Comparison of ENCODE assay signal across 9 cellular contexts in genomic region chr18:48929212-48929612, GRCh38. TPM values are rescaled to one million over a fixed set of nuclear protein-coding genes. Genes with fewer than 3 reads are reported as not detected.
A peak's percentile ranks its signal among the peaks of the same experiment; 100 is the strongest.
DNase-seq lines count a peak whose midpoint lies in the region; ATAC-seq and TF ChIP-seq lines count a peak whose summit lies in the region.
"Had no signal": no experiment of that assay in that cellular context is flagged by ENCODE, and none has a peak within 500 bp of the region (broad histone marks: within the 10 kb centered on the region; RNA-seq: fewer than 3 reads in every experiment).

No MANE protein-coding gene starts in this region.

- no peak for TF ChIP-seq CTCF in right lobe of liver (IDR thresholded peaks at IDR 0.05)
- TF ChIP-seq CTCF in tibial nerve (IDR thresholded peaks at IDR 0.05): no peak

- TF ChIP-seq EP300 in tibial nerve (IDR thresholded peaks at IDR 0.05): no peak

- peak in 1 of 2 donors; percentile 10 for ATAC-seq in activated T-cell treated with anti-CD3 and anti-CD28 coated beads, Interleukin-2, amount 50 U/mL, for 72 hours (replicated peaks in 1 of 2)
- no peak for ATAC-seq in activated naive CD8-positive, alpha-beta T cell treated with anti-CD3 and anti-CD28 coated beads, Interleukin-2, amount 10 ng/mL, durations not matched to agents 7 days and 5 days (ENCODE audit: low read depth)
- ATAC-seq in right lobe of liver (no peak), GM19351 (IDR thresholded peaks at IDR 0.05; ENCODE audit: unreplicated experiment) (no peak)

- intact Hi-C loops in right lobe of liver (cut with DNase I): no loop called here

- whole genome bisulfite sequencing in right lobe of liver (ENCODE audit: insufficient coverage, low coverage, low lambda C conversion rate, missing lambda C conversion rate): 0% methylated on average over 1 of the region's 2 CpGs
- WGBS in tibial nerve, 2 donors: 9 to 10% methylated on average over 2 of the region's 2 CpGs

- H3K36me3 Mint-ChIP-seq in activated T-cell treated with anti-CD3 and anti-CD28 coated beads, Interleukin-2, amount 50 U/mL, for 72 hours (ENCODE audit: insufficient read depth in 2 of 2): peaks cover 0 to 2% of the 10 kb centered on the region in 2 donors
- peaks cover 26% of the 10 kb centered on the region for H3K36me3 Mint-ChIP-seq in activated naive CD8-positive, alpha-beta T cell treated with anti-CD3 and anti-CD28 coated beads, Interleukin-2, amount 10 ng/mL, durations not matched to agents 7 days and 5 days

- no peaks in the 10 kb centered on the region for H3K9me3 Mint-ChIP-seq in activated T-cell treated with anti-CD3 and anti-CD28 coated beads, Interleukin-2, amount 50 U/mL, for 72 hours
- H3K9me3 Mint-ChIP-seq in activated naive CD8-positive, alpha-beta T cell treated with anti-CD3 and anti-CD28 coated beads, Interleukin-2, amount 10 ng/mL, durations not matched to agents 7 days and 5 days: no peaks in the 10 kb centered on the region

- peak overlapping the region; percentile 24 to 80 (median 57) for H3K27ac ChIP-seq in right lobe of liver
- H3K27ac ChIP-seq in tibial nerve: peak overlapping the region; percentile 19 to 87 (median 75)

- no peak for DNase-seq in activated T-cell treated with anti-CD3 and anti-CD28 coated beads, Interleukin-2, amount 50 U/mL, for 72 hours
- no peak for DNase-seq in activated T-cell treated with anti-CD3 and anti-CD28 coated beads, Interleukin-2, amount 50 U/mL, for 1 hour
- no peak for DNase-seq in activated naive CD8-positive, alpha-beta T cell treated with anti-CD3 and anti-CD28 coated beads, Interleukin-2, amount 10 ng/mL, durations not matched to agents 7 days and 5 days
- DNase-seq in right lobe of liver: no peak
- no peak for DNase-seq in tibial nerve (ENCODE audit: low spot score in 2 of 2)
- DNase-seq in stimulated activated CD4-positive, alpha-beta T cell treated with anti-CD3 and anti-CD28 coated beads, Interleukin-4, amount 100 ng/mL, for 1 hour: no peak
- no peak for DNase-seq in mesenteric fat pad (ENCODE audit: low spot score)
- DNase-seq: AML-193 had no signal

- H3K27ac Mint-ChIP-seq in activated T-cell treated with anti-CD3 and anti-CD28 coated beads, Interleukin-2, amount 50 U/mL, for 72 hours: peak overlapping the region; percentile 82
- peak overlapping the region; percentile 72 for H3K27ac Mint-ChIP-seq in activated naive CD8-positive, alpha-beta T cell treated with anti-CD3 and anti-CD28 coated beads, Interleukin-2, amount 10 ng/mL, durations not matched to agents 7 days and 5 days

- peak overlapping the region; percentile 83 to 94 for H3K4me3 Mint-ChIP-seq in activated T-cell treated with anti-CD3 and anti-CD28 coated beads, Interleukin-2, amount 50 U/mL, for 72 hours
- peak overlapping the region; percentile 77 for H3K4me3 Mint-ChIP-seq in activated naive CD8-positive, alpha-beta T cell treated with anti-CD3 and anti-CD28 coated beads, Interleukin-2, amount 10 ng/mL, durations not matched to agents 7 days and 5 days

- no peaks in the 10 kb centered on the region for H3K36me3 ChIP-seq in right lobe of liver
- H3K36me3 ChIP-seq in tibial nerve: no peaks in the 10 kb centered on the region

- H3K27me3 ChIP-seq in right lobe of liver (no peaks in the 10 kb centered on the region), tibial nerve (no peaks in the 10 kb centered on the region)

- peaks cover 97% of the 10 kb centered on the region for H3K4me1 Mint-ChIP-seq in activated T-cell treated with anti-CD3 and anti-CD28 coated beads, Interleukin-2, amount 50 U/mL, for 72 hours (ENCODE audit: low read depth)
- H3K4me1 Mint-ChIP-seq in activated naive CD8-positive, alpha-beta T cell treated with anti-CD3 and anti-CD28 coated beads, Interleukin-2, amount 10 ng/mL, durations not matched to agents 7 days and 5 days: peaks cover 85% of the 10 kb centered on the region

- no peaks in the 10 kb centered on the region for H3K27me3 Mint-ChIP-seq in activated T-cell treated with anti-CD3 and anti-CD28 coated beads, Interleukin-2, amount 50 U/mL, for 72 hours (ENCODE audit: low read depth)
- H3K27me3 Mint-ChIP-seq in activated naive CD8-positive, alpha-beta T cell treated with anti-CD3 and anti-CD28 coated beads, Interleukin-2, amount 10 ng/mL, durations not matched to agents 7 days and 5 days: no peaks in the 10 kb centered on the region

- H3K4me1 ChIP-seq in right lobe of liver (peaks cover 3 to 96% (median 53%) of the 10 kb centered on the region in 4 donors), tibial nerve (peaks cover 0 to 95% (median 87%) of the 10 kb centered on the region in 4 donors)

- H3K9me3 ChIP-seq in right lobe of liver (no peaks in the 10 kb centered on the region), tibial nerve (no peaks in the 10 kb centered on the region)

- H3K4me3 ChIP-seq in right lobe of liver (no peak overlapping the region), tibial nerve (no peak overlapping the region)

- POLR2A ChIA-PET in activated naive CD8-positive, alpha-beta T cell treated with anti-CD3 and anti-CD28 coated beads, Interleukin-2, amount 10 ng/mL, durations not matched to agents 7 days and 5 days (lab: Charles Lee): interaction anchor here (0.8 to 3.3 kb wide), 3 partner anchors 8 to 19 kb away, joined by 4 to 15 read pairs (median 5); no protein-coding TSS in a partner anchor

- TF ChIP-seq POLR2A in right lobe of liver (IDR thresholded peaks at IDR 0.05) (no peak), tibial nerve (IDR thresholded peaks at IDR 0.05) (no peak)

RNA-seq across cellular contexts. Expression of gene SMAD7, which starts 21.6 kb away (rescaled TPM):
- 10 to 100 TPM; 14.9 to 21.7 TPM for total RNA-seq in activated T-cell treated with anti-CD3 and anti-CD28 coated beads, Interleukin-2, amount 50 U/mL, for 72 hours
- total RNA-seq in activated naive CD8-positive, alpha-beta T cell treated with anti-CD3 and anti-CD28 coated beads, Interleukin-2, amount 10 ng/mL, durations not matched to agents 7 days and 5 days: 10 to 100 TPM; 26.8 to 30.1 TPM
- total RNA-seq in right lobe of liver (10 to 100 TPM in 4 of 6 experiments, 1 to 10 TPM in 2; 8.2 to 13.5 (median 11.0) TPM), tibial nerve (10 to 100 TPM; 34.3 to 56.8 (median 35.6) TPM), mesenteric fat pad (56.2 TPM)
